ENCODE assay signal across 18 cellular contexts in the genomic region with DNA sequence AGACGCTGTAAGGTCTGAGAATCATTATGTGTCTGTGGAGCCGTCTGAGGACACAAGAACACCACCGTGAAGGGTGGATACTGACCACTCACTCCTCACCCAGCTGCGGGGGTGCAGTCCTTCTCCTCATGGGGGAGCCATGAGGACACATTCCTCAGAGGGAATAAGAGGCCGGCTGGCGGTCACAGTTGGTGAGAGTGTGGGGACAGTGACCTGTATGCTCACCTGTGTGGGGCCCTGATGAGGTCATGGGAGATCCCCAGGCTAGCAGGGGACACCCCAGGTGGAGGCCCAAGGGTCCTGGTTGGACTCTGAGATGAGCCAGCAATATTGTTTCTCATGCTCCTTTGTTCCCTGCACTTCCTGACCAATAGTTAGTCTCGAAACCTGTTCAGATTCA. TPM values are rescaled to one million over a fixed set of nuclear protein-coding genes. Genes with fewer than 3 reads are reported as not detected.
DNase-seq lines count a peak whose midpoint lies in the region; ATAC-seq, FAIRE-seq and TF ChIP-seq lines count a peak whose summit lies in the region.
"Had no signal": no experiment of that assay in that cellular context is flagged by ENCODE, and none has a peak within 500 bp of the region (broad histone marks: within the 10 kb centered on the region; RNA-seq: fewer than 3 reads in every experiment).

No MANE protein-coding gene starts in this region.

- DNase-seq in RCC 7860 (ENCODE audit: low spot score) (peak; percentile 72), GM12878 (ENCODE audit: low read depth, low spot score) (no peak), islet precursor cell (peak; percentile 40), HFFc6 (no peak), BE2C (no peak), HTR-8/SVneo (ENCODE audit: insufficient read length, low spot score) (no peak)
- peak in 1 of 2 donors; percentile 42 for DNase-seq in stimulated activated effector memory CD8-positive, alpha-beta T cell treated with anti-CD3 and anti-CD28 coated beads, Interleukin-12 subunit alpha, Interleukin-12 subunit beta, amount 100 ng/mL, for 72 hours (ENCODE audit: low spot score in 2 of 2)
- DNase-seq in CD4-positive, alpha-beta T cell = no peak
- DNase-seq: Caco-2; CD8-positive, alpha-beta memory T cell; DND-41; GDM1; KBM-7 had no signal

- no peaks in the 10 kb centered on the region for H3K27me3 Mint-ChIP-seq in CD4-positive, alpha-beta T cell
- no peaks in the 10 kb centered on the region; the same call in 1 of the 2 replicates for H3K27me3 Mint-ChIP-seq in HFFc6 (ENCODE audit: insufficient read depth)
- H3K27me3 Mint-ChIP-seq: B cell had no signal

- H3K9ac ChIP-seq in GM12878 (ENCODE audit: control insufficient read depth, insufficient read depth, low read length) = no peak overlapping the region

- no peaks in the 10 kb centered on the region for H3K79me2 ChIP-seq in GM12878 (ENCODE audit: control insufficient read depth, insufficient read depth, low read length)

- TF ChIP-seq CTCF in GM12878 (IDR thresholded peaks at IDR 0.05 in 2 of 3, conservative IDR thresholded peaks at IDR 0.05 in 1 of 3; ENCODE audit: control insufficient read depth in 2 of 3, extremely low read depth in 1 of 3, insufficient read depth in 1 of 3, low read depth in 3 of 3, low read length in 3 of 3) = no peak
- no peak for TF ChIP-seq CTCF in CD4-positive, alpha-beta T cell (IDR thresholded peaks at IDR 0.05)
- TF ChIP-seq CTCF in HFFc6 (IDR thresholded peaks at IDR 0.05) = no peak
- no peak for TF ChIP-seq CTCF in BE2C (IDR thresholded peaks at IDR 0.05; ENCODE audit: low read depth, low read length)

- SMC1A ChIA-PET in GM12878 (lab: Charles Lee; ENCODE audit: uncharacterized antibody, unreplicated experiment) = no interaction called here

- intact Hi-C loops in GM12878 (cut with micrococcal nuclease; ENCODE audit: unreplicated experiment) = no loop called here
- intact Hi-C loops in CD4-positive, alpha-beta T cell (cut with DNase I, micrococcal nuclease) = no loop called here

- CTCF ChIA-PET in GM12878 (lab: Yijun Ruan, JAX) = interaction anchor here (1.0 kb wide), 1 partner anchor 11 kb away, joined by 3 read pairs; no protein-coding TSS in a partner anchor
- CTCF ChIA-PET in CD4-positive, alpha-beta T cell (lab: Charles Lee) = no interaction called here

- no peak for TF ChIP-seq POLR2A in GM12878 (IDR thresholded peaks at IDR 0.05; ENCODE audit: low read depth, low read length)

- BruUV-seq in GM12878 (replicated peaks; lab: Mats Ljungman, UMichigan) = no TSS peak

- no peak overlapping the region for H3K4me3 ChIP-seq in GM12878
- H3K4me3 ChIP-seq in BE2C (ENCODE audit: low read depth, low read length) = no peak overlapping the region

- H3K36me3 Mint-ChIP-seq in stimulated activated effector memory CD8-positive, alpha-beta T cell treated with anti-CD3 and anti-CD28 coated beads, Interleukin-12 subunit alpha, Interleukin-12 subunit beta, amount 100 ng/mL, for 72 hours = no peaks in the 10 kb centered on the region
- H3K36me3 Mint-ChIP-seq in CD4-positive, alpha-beta T cell (ENCODE audit: low read depth) = no peaks in the 10 kb centered on the region
- no peaks in the 10 kb centered on the region for H3K36me3 Mint-ChIP-seq in HFFc6 (ENCODE audit: low read depth)
- H3K36me3 Mint-ChIP-seq: CD8-positive, alpha-beta memory T cell had no signal

- H2AFZ ChIP-seq in GM12878 (ENCODE audit: control insufficient read depth, low read depth, low read length) = no peak overlapping the region

- H3K4me3 Mint-ChIP-seq in stimulated activated effector memory CD8-positive, alpha-beta T cell treated with anti-CD3 and anti-CD28 coated beads, Interleukin-12 subunit alpha, Interleukin-12 subunit beta, amount 100 ng/mL, for 72 hours = no peak overlapping the region
- no peak overlapping the region for H3K4me3 Mint-ChIP-seq in CD4-positive, alpha-beta T cell
- no peak overlapping the region for H3K4me3 Mint-ChIP-seq in HFFc6
- H3K4me3 Mint-ChIP-seq: B cell; CD8-positive, alpha-beta memory T cell had no signal

- in situ Hi-C loops in GM12878 (cut with MboI) = no loop called here

- FAIRE-seq in RCC 7860 (lab: Jason Lieb, UNC) (peak; percentile 53), GM12878 (lab: Jason Lieb, UNC) (no peak), HTR-8/SVneo (lab: Jason Lieb, UNC) (no peak)
- FAIRE-seq: A204.1, GM19239 had no signal

- RAD21 ChIA-PET in GM12878 (lab: Charles Lee; ENCODE audit: unreplicated experiment) = no interaction called here

- H4K20me1 ChIP-seq in GM12878 (ENCODE audit: control insufficient read depth, insufficient read depth) = no peaks in the 10 kb centered on the region

- no peaks in the 10 kb centered on the region for H3K9me3 Mint-ChIP-seq in stimulated activated effector memory CD8-positive, alpha-beta T cell treated with anti-CD3 and anti-CD28 coated beads, Interleukin-12 subunit alpha, Interleukin-12 subunit beta, amount 100 ng/mL, for 72 hours
- H3K9me3 Mint-ChIP-seq in CD4-positive, alpha-beta T cell = no peaks in the 10 kb centered on the region
- H3K9me3 Mint-ChIP-seq in HFFc6 = no peaks in the 10 kb centered on the region
- H3K9me3 Mint-ChIP-seq: CD8-positive, alpha-beta memory T cell had no signal

- H3K36me3 ChIP-seq in GM12878 (ENCODE audit: control insufficient read depth in 2 of 2, insufficient read depth in 2 of 2, low read length in 1 of 2) = no peaks in the 10 kb centered on the region
- H3K36me3 ChIP-seq in BE2C = no peaks in the 10 kb centered on the region

- WGBS in GM12878 (ENCODE audit: insufficient coverage, insufficient replicate concordance, low lambda C conversion rate, missing lambda C conversion rate) = 21% methylated on average over 7 of the region's 7 CpGs

- no peaks in the 10 kb centered on the region for H3K9me3 ChIP-seq in GM12878 (replicated peaks; ENCODE audit: control insufficient read depth, insufficient read depth, low read length)
- H3K9me3 ChIP-seq in CD4-positive, alpha-beta T cell (ENCODE audit: control insufficient read depth, low read length) = no peaks in the 10 kb centered on the region
- H3K9me3 ChIP-seq in BE2C = no peaks in the 10 kb centered on the region
- H3K9me3 ChIP-seq: Caco-2 had no signal

- no peak for TF ChIP-seq EP300 in GM12878 (IDR thresholded peaks at IDR 0.05; ENCODE audit: borderline replicate concordance in 1 of 2, control insufficient read depth in 1 of 2, low read depth in 2 of 2, low read length in 2 of 2)

- no peak overlapping the region for H3K27ac ChIP-seq in GM12878 (ENCODE audit: control insufficient read depth, insufficient read depth)
- H3K27ac ChIP-seq in CD4-positive, alpha-beta T cell (ENCODE audit: low read depth, low read length) = no peak overlapping the region
- H3K27ac ChIP-seq: C4-2B had no signal

- POLR2A ChIA-PET in GM12878 (lab: Charles Lee) = no interaction called here
- POLR2A ChIA-PET in CD4-positive, alpha-beta T cell (lab: Charles Lee) = no interaction called here

- TF ChIP-seq RAD21 in GM12878 (IDR thresholded peaks at IDR 0.05; ENCODE audit: insufficient read depth, low read depth, low read length) = no peak

- no peak overlapping the region for H3K27ac Mint-ChIP-seq in stimulated activated effector memory CD8-positive, alpha-beta T cell treated with anti-CD3 and anti-CD28 coated beads, Interleukin-12 subunit alpha, Interleukin-12 subunit beta, amount 100 ng/mL, for 72 hours
- H3K27ac Mint-ChIP-seq in CD4-positive, alpha-beta T cell = no peak overlapping the region
- no peak overlapping the region for H3K27ac Mint-ChIP-seq in HFFc6
- H3K27ac Mint-ChIP-seq: B cell; CD8-positive, alpha-beta memory T cell had no signal

- H3K4me2 ChIP-seq in GM12878 (ENCODE audit: control insufficient read depth, insufficient read depth) = no peak overlapping the region

- H3K27me3 ChIP-seq in GM12878 (replicated peaks in 1 of 2; ENCODE audit: control insufficient read depth in 2 of 2, insufficient read depth in 2 of 2, low read length in 1 of 2) = no peaks in the 10 kb centered on the region
- H3K27me3 ChIP-seq in CD4-positive, alpha-beta T cell (ENCODE audit: control insufficient read depth, insufficient read depth, low read length) = no peaks in the 10 kb centered on the region
- H3K27me3 ChIP-seq in BE2C = no peaks in the 10 kb centered on the region; the same call in 1 of the 2 replicates

- H3K4me1 ChIP-seq in GM12878 (ENCODE audit: control insufficient read depth, insufficient read depth, low read length) = 0 out of 2 replicates have a peak, but pooled peaks cover 6% of the 10 kb centered on the region
- H3K4me1 ChIP-seq in BE2C = no peaks in the 10 kb centered on the region
- H3K4me1 ChIP-seq: Caco-2 had no signal

- no peaks in the 10 kb centered on the region for H3K4me1 Mint-ChIP-seq in stimulated activated effector memory CD8-positive, alpha-beta T cell treated with anti-CD3 and anti-CD28 coated beads, Interleukin-12 subunit alpha, Interleukin-12 subunit beta, amount 100 ng/mL, for 72 hours
- no peaks in the 10 kb centered on the region for H3K4me1 Mint-ChIP-seq in CD4-positive, alpha-beta T cell (ENCODE audit: low read depth)
- peaks cover 51% of the 10 kb centered on the region for H3K4me1 Mint-ChIP-seq in HFFc6 (ENCODE audit: low read depth)
- H3K4me1 Mint-ChIP-seq: CD8-positive, alpha-beta memory T cell had no signal

- peak; percentile 52 for ATAC-seq in GM12878
- ATAC-seq in stimulated activated effector memory CD8-positive, alpha-beta T cell treated with anti-CD3 and anti-CD28 coated beads, Interleukin-12 subunit alpha, Interleukin-12 subunit beta, amount 100 ng/mL, for 72 hours = peak; percentile 34
- ATAC-seq in CD4-positive, alpha-beta T cell (ENCODE audit: poor library complexity) = no peak

RNA-seq across cellular contexts. Expression of gene TRPM1, which starts 2.5 kb away (rescaled TPM):
- 0.31 TPM in 1 of 2 replicates, not detected in the other for total RNA-seq in GM12878 (2013; cell fraction: nucleolus; rRNA removed)
- total RNA-seq in GM12878 (2014; rRNA removed) (0.05 and 0.06 TPM in 2 replicates), GM12878 (2014; rRNA removed; fragmentation: Illumina TruSeq; extraction: Trizol) (not detected in 2 replicates), GM12878 (2021) (0.16 TPM in 1 of 2 replicates, not detected in the other)
- not detected for polyA plus RNA-seq in GM12878 (2011; ENCODE audit: low read depth)
- polyA plus RNA-seq in GM12878 (2011; rRNA removed) (0.06 and 0.07 TPM in 2 replicates), GM12878 (2014; fragmentation: Illumina TruSeq; extraction: Trizol) (0.01 TPM in 1 of 2 replicates, not detected in the other), GM12878 (2014; fragmentation: Nextera tagmentation; extraction: Ambion mirVana) (under 1 TPM; 0.02 to 0.10 TPM), GM12878 (2014; rRNA removed) (0.05 TPM in 1 of 2 replicates, not detected in the other), GM12878 (2016; fragmentation: Nextera tagmentation; extraction: Ambion mirVana) (not detected)
- not detected in 2 replicates for polyA plus RNA-seq in GM12878 (2011; cell fraction: cytosol; rRNA removed)
- polyA plus RNA-seq in GM12878 (2011; cell fraction: nucleus; rRNA removed) = not detected in 2 replicates
- 0.01 TPM in 1 of 2 replicates, not detected in the other for polyA plus RNA-seq in GM12878 (2012)
- not detected in 2 replicates for polyA minus RNA-seq in GM12878 (2011; rRNA and poly(A)+ RNA removed)
- not detected in 2 replicates for polyA minus RNA-seq in GM12878 (2011; cell fraction: cytosol; rRNA and poly(A)+ RNA removed)
- 0.12 TPM in 1 of 2 replicates, not detected in the other for polyA minus RNA-seq in GM12878 (2011; cell fraction: nucleus; rRNA and poly(A)+ RNA removed)
- not detected for total RNA-seq in CD4-positive, alpha-beta T cell
- total RNA-seq in HFFc6 (2021; fragmentation: NEBNext Ultra II Directional; extraction: Animal tissue kit (Norgen Biotek cat#: 25700)) = under 1 TPM in 3 of 6 experiments, not detected in 3; 0.03 to 0.18 (median 0.17) TPM
- polyA plus RNA-seq in BE2C (2012; ENCODE audit: insufficient read depth, insufficient read length, low read depth) = 0.17 TPM
- total RNA-seq: B cell; Caco-2; CD8-positive, alpha-beta memory T cell; H4 had no signal

Comparison
In these comparisons a context has a peak if more than half of its experiments do, and no peak if none do; other contexts are left out.
1. DNase-seq: peak in RCC 7860 (single experiment) and islet precursor cell (single experiment); none in GM12878 (single experiment), CD4-positive, alpha-beta T cell (0 of 10), HFFc6 (single experiment), BE2C (single experiment) and HTR-8/SVneo (single experiment).